15 cellular contexts compared by ENCODE assay signal in the genomic region with DNA sequence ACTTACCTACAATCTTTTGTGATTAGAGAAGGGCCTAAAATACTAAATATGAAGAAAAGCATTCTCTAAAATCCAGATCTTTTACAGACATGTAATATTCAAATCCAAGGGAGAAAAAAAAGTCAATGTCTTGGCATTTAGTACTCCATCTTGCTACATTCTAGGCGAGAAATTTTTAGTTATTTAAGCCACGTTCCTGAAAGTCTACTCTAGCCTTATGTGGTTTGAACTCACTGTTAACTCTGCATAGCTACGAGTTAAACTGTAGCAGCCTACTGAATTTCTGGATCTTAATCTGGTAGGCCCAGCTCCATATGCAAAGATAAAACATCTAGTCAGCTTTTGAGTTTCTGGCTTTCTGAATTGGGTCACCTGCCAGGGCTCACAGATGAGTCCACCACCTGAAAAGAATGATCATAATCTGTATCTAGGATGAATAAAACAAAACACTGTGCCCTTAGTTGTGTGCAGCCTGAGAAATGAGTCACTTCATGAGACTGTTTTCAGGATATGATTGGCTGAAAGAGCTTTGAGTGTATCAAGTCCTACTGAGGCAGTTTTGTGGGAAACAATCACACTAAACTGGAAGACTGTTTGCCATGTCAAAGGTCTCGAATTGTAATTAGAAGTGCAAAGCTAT. TPM values are rescaled to one million over a fixed set of nuclear protein-coding genes. Genes with fewer than 3 reads are reported as not detected.
DNase-seq lines count a peak whose midpoint lies in the region; ATAC-seq and TF ChIP-seq lines count a peak whose summit lies in the region.
"Had no signal": no experiment of that assay in that cellular context is flagged by ENCODE, and none has a peak within 500 bp of the region (broad histone marks: within the 10 kb centered on the region; RNA-seq: fewer than 3 reads in every experiment).

No MANE protein-coding gene starts in this region.

- no peaks in the 10 kb centered on the region for H3K9me3 Mint-ChIP-seq in stimulated activated effector memory CD8-positive, alpha-beta T cell treated with anti-CD3 and anti-CD28 coated beads, Interleukin-12 subunit alpha, Interleukin-12 subunit beta, amount 100 ng/mL, for 72 hours
- H3K9me3 Mint-ChIP-seq: central memory CD8-positive, alpha-beta T cell; stimulated activated memory B cell treated with anti-CD40 and anti-IgM and Interleukin-4, amounts not matched to agents 10 μg/mL and 1 μg/mL and 100 μg/mL, for 72 hours had no signal

- H3K36me3 Mint-ChIP-seq in stimulated activated effector memory CD8-positive, alpha-beta T cell treated with anti-CD3 and anti-CD28 coated beads, Interleukin-12 subunit alpha, Interleukin-12 subunit beta, amount 100 ng/mL, for 72 hours = peaks cover 14% of the 10 kb centered on the region
- H3K36me3 Mint-ChIP-seq: stimulated activated memory B cell treated with anti-CD40 and anti-IgM and Interleukin-4, amounts not matched to agents 10 μg/mL and 1 μg/mL and 100 μg/mL, for 72 hours had no signal

- TF ChIP-seq POLR2A in esophagus squamous epithelium (IDR thresholded peaks at IDR 0.05) = no peak

- H3K9me2 ChIP-seq in SU-DHL-6 (replicated peaks; ENCODE audit: insufficient read depth, low read length) = no peaks in the 10 kb centered on the region

- no peak overlapping the region for H3K27ac Mint-ChIP-seq in stimulated activated effector memory CD8-positive, alpha-beta T cell treated with anti-CD3 and anti-CD28 coated beads, Interleukin-12 subunit alpha, Interleukin-12 subunit beta, amount 100 ng/mL, for 72 hours
- H3K27ac Mint-ChIP-seq: stimulated activated memory B cell treated with anti-CD40 and anti-IgM and Interleukin-4, amounts not matched to agents 10 μg/mL and 1 μg/mL and 100 μg/mL, for 72 hours had no signal

- H2AFZ ChIP-seq in SU-DHL-6 (ENCODE audit: low read depth, low read length, severe bottlenecking) = peak overlapping the region; percentile 60

- H3K4me2 ChIP-seq in SU-DHL-6 (ENCODE audit: low read depth, low read length, poor library complexity, severe bottlenecking) = no peak overlapping the region

- no peak overlapping the region for H3K4me3 Mint-ChIP-seq in stimulated activated effector memory CD8-positive, alpha-beta T cell treated with anti-CD3 and anti-CD28 coated beads, Interleukin-12 subunit alpha, Interleukin-12 subunit beta, amount 100 ng/mL, for 72 hours
- H3K4me3 Mint-ChIP-seq: central memory CD8-positive, alpha-beta T cell; stimulated activated memory B cell treated with anti-CD40 and anti-IgM and Interleukin-4, amounts not matched to agents 10 μg/mL and 1 μg/mL and 100 μg/mL, for 72 hours had no signal

- intact Hi-C loops in esophagus squamous epithelium (cut with DNase I) = loop anchor here (10.0 kb wide), 1 partner anchor 409 kb away; a partner anchor contains a TSS

- H3F3A ChIP-seq in SU-DHL-6 (ENCODE audit: insufficient read depth) = peaks cover 20% of the 10 kb centered on the region

- H3K27ac ChIP-seq in SU-DHL-6 (ENCODE audit: low read depth, low read length) (no peak overlapping the region), brain microvascular endothelial cell (peak overlapping the region; percentile 8), esophagus squamous epithelium (no peak overlapping the region)

- H3K4me1 ChIP-seq in esophagus squamous epithelium = peaks cover 0 to 43% (median 10%) of the 10 kb centered on the region in 3 donors

- DNase-seq in stimulated activated naive CD4-positive, alpha-beta T cell treated with Interleukin-2 at 50 U/mL for 16 hours (lab: John Stamatoyannopoulos, UW) = peak; percentile 9
- no peak for DNase-seq in stimulated activated naive CD4-positive, alpha-beta T cell (lab: John Stamatoyannopoulos, UW)
- DNase-seq in brain microvascular endothelial cell (peak; percentile 50), NCI-H2227 treated with DMSO at 0.1 percent for 48 hours (lab: John Stamatoyannopoulos, UW) (no peak), esophagus squamous epithelium (lab: John Stamatoyannopoulos, UW) (no peak)
- no peak for DNase-seq in stimulated activated effector memory CD8-positive, alpha-beta T cell treated with anti-CD3 and anti-CD28 coated beads, Interleukin-12 subunit alpha, Interleukin-12 subunit beta, amount 100 ng/mL, for 72 hours (ENCODE audit: low spot score in 2 of 2)
- DNase-seq: BE2C; DND-41; glutamatergic neuron; NK-92 treated with Interleukin-12 subunit alpha and Interleukin-12 subunit beta, amount 100 ng/mL, for 24 hours; stimulated activated CD4-positive, alpha-beta T cell treated with anti-CD3 and anti-CD28 coated beads, Interleukin-2, amount 100 ng/mL, for 48 hours had no signal

- TF ChIP-seq CTCF in SU-DHL-6 (IDR thresholded peaks at IDR 0.05; ENCODE audit: insufficient read depth, low read length, poor library complexity, severe bottlenecking) (no peak), brain microvascular endothelial cell (IDR thresholded peaks at IDR 0.05; ENCODE audit: low read depth, low read length, missing control alignments) (no peak), esophagus squamous epithelium (IDR thresholded peaks at IDR 0.05) (no peak)

- in situ Hi-C loops in brain microvascular endothelial cell (cut with HindIII; ENCODE audit: low pct_ligation_motif_present, low sequenced_read_pairs) = no loop called here

- H3K79me2 ChIP-seq in SU-DHL-6 (ENCODE audit: insufficient read depth, low read length) = peaks cover 18% of the 10 kb centered on the region

- WGBS in esophagus squamous epithelium, 2 donors = 69 to 76% methylated on average over 4 of the region's 4 CpGs

- peak; percentile 47 for ATAC-seq in stimulated activated effector memory CD8-positive, alpha-beta T cell treated with anti-CD3 and anti-CD28 coated beads, Interleukin-12 subunit alpha, Interleukin-12 subunit beta, amount 100 ng/mL, for 72 hours
- no peak for ATAC-seq in HG02981 (IDR thresholded peaks at IDR 0.05; ENCODE audit: unreplicated experiment)
- ATAC-seq: stimulated activated memory B cell treated with anti-CD40 and anti-IgM and Interleukin-4, amounts not matched to agents 10 μg/mL and 1 μg/mL and 100 μg/mL, for 72 hours had no signal

- H3K27me3 ChIP-seq in SU-DHL-6 (ENCODE audit: low read length) (no peaks in the 10 kb centered on the region), brain microvascular endothelial cell (replicated peaks) (no peaks in the 10 kb centered on the region), esophagus squamous epithelium (no peaks in the 10 kb centered on the region)
- H3K27me3 ChIP-seq: BE2C had no signal

- H3K4me3 ChIP-seq in SU-DHL-6 (ENCODE audit: insufficient read depth, low read length, poor library complexity, severe bottlenecking) (no peak overlapping the region), brain microvascular endothelial cell (ENCODE audit: low read depth, low read length) (no peak overlapping the region), esophagus squamous epithelium (no peak overlapping the region)

- H4K20me1 ChIP-seq in SU-DHL-6 (ENCODE audit: low read depth, low read length) = no peaks in the 10 kb centered on the region

- H3K36me3 ChIP-seq in SU-DHL-6 (ENCODE audit: low read length) = no peaks in the 10 kb centered on the region
- no peaks in the 10 kb centered on the region for H3K36me3 ChIP-seq in brain microvascular endothelial cell (replicated peaks)
- no peaks in the 10 kb centered on the region for H3K36me3 ChIP-seq in esophagus squamous epithelium

- no peak overlapping the region for H3K9ac ChIP-seq in SU-DHL-6 (ENCODE audit: low read length)

- H3K9me3 ChIP-seq in SU-DHL-6 (ENCODE audit: insufficient read depth, low read length) (no peaks in the 10 kb centered on the region), esophagus squamous epithelium (no peaks in the 10 kb centered on the region)
- H3K9me3 ChIP-seq: BE2C had no signal

- peaks cover 34% of the 10 kb centered on the region for H3K4me1 Mint-ChIP-seq in stimulated activated effector memory CD8-positive, alpha-beta T cell treated with anti-CD3 and anti-CD28 coated beads, Interleukin-12 subunit alpha, Interleukin-12 subunit beta, amount 100 ng/mL, for 72 hours

RNA-seq across cellular contexts. Expression of a gene that starts 3.2 kb away (rescaled TPM):
- total RNA-seq in esophagus squamous epithelium = 10 to 100 TPM in 1 of 4 donors, 1 to 10 TPM in 3; 3.8 to 12.0 (median 7.5) TPM

RNA-seq across cellular contexts. Expression of a gene that starts 4.8 kb away (rescaled TPM):
- total RNA-seq in esophagus squamous epithelium = 10 to 100 TPM; 31.3 to 66.3 (median 46.1) TPM

Comparison
In these comparisons a context has a peak if more than half of its experiments do, and no peak if none do; other contexts are left out.
1. DNase-seq: peak in stimulated activated naive CD4-positive, alpha-beta T cell treated with Interleukin-2 at 50 U/mL for 16 hours (single experiment) and brain microvascular endothelial cell (single experiment); none in stimulated activated naive CD4-positive, alpha-beta T cell (0 of 6), stimulated activated effector memory CD8-positive, alpha-beta T cell treated with anti-CD3 and anti-CD28 coated beads, Interleukin-12 subunit alpha, Interleukin-12 subunit beta, amount 100 ng/mL, for 72 hours (0 of 2), NCI-H2227 treated with DMSO at 0.1 percent for 48 hours (single experiment) and esophagus squamous epithelium (single experiment).